ENCODE assay signal across 8 cellular contexts in the genomic region with DNA sequence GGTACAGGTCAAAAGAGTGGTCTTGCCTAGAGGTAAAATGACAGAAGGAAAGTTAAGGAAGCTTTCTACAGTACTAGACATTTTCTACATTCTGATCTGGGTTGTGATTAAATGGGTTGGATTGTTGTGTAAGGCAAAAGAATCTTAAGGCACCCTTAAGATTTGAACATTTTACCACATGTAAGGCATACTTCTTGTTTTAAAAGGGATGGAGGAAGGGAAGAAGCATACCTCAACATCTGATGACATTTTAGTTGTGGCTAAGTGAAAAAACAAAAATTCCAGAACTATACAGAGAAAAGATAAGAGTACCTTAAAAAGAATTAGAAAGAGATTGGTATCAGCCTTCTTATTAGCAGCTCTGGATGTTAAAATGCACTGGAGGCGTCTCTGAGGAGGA.
"Had no signal": no experiment of that assay in that cellular context is flagged by ENCODE, and none has a peak within 500 bp of the region (broad histone marks: within the 10 kb centered on the region; RNA-seq: fewer than 3 reads in every experiment).

No MANE protein-coding gene starts in this region.

- H3K9me3 ChIP-seq: HAP-1 had no signal

- ATAC-seq: HCT116, K562 had no signal

- H3K9ac ChIP-seq: GM23248 had no signal

- H3K4me3 ChIP-seq: GM23248, HAP-1, K562 had no signal

- H3K4me1 ChIP-seq: HAP-1 had no signal

- DNase-seq: GM23248, GOT3, H7, HFFc6, IMR-90 had no signal

- H3K27ac ChIP-seq: GM23248 had no signal

- H2AFZ ChIP-seq: GM23248 had no signal

- H3K36me3 ChIP-seq: HAP-1 had no signal
